ENCODE assay signal across 10 cellular contexts in genomic region chr4:143338313-143338712, GRCh38. TPM values are rescaled to one million over a fixed set of nuclear protein-coding genes. Genes with fewer than 3 reads are reported as not detected.
DNase-seq lines count a peak whose midpoint lies in the region; ATAC-seq and TF ChIP-seq lines count a peak whose summit lies in the region.
"Had no signal": no experiment of that assay in that cellular context is flagged by ENCODE, and none has a peak within 500 bp of the region (broad histone marks: within the 10 kb centered on the region; RNA-seq: fewer than 3 reads in every experiment).

No MANE protein-coding gene starts in this region.

- peak overlapping the region; percentile 88 for H3K4me2 ChIP-seq in OCI-LY3 (ENCODE audit: low read length)

- intact Hi-C loops in esophagus squamous epithelium (cut with DNase I), result loop anchor here (10.0 kb wide), 1 partner anchor 56 kb away; no protein-coding TSS in a partner anchor

- H3K4me1 ChIP-seq in OCI-LY3 (ENCODE audit: low read length) (peaks cover 29% of the 10 kb centered on the region), esophagus squamous epithelium (peaks cover 3 to 55% (median 12%) of the 10 kb centered on the region in 3 donors)

- TF ChIP-seq POLR2A in esophagus squamous epithelium (IDR thresholded peaks at IDR 0.05), result no peak

- no peaks in the 10 kb centered on the region for H3K27me3 Mint-ChIP-seq in osteocyte (ENCODE audit: unreplicated experiment)
- H3K27me3 Mint-ChIP-seq in effector memory CD8-positive, alpha-beta T cell, result peaks cover 44 to 65% of the 10 kb centered on the region in 2 donors

- no peak for ATAC-seq in effector memory CD8-positive, alpha-beta T cell (replicated peaks)
- ATAC-seq in HG02610 (IDR thresholded peaks at IDR 0.05; ENCODE audit: unreplicated experiment), result no peak
- ATAC-seq in GM21576 (IDR thresholded peaks at IDR 0.05; ENCODE audit: unreplicated experiment), result no peak
- ATAC-seq: activated naive CD8-positive, alpha-beta T cell treated with anti-CD3 and anti-CD28 coated beads, Interleukin-2, amount 50 U/mL, for 24 hours had no signal

- H3K4me3 Mint-ChIP-seq in osteocyte (ENCODE audit: unreplicated experiment), result peak overlapping the region; percentile 99
- peak overlapping the region in 1 of 2 donors; percentile 60 for H3K4me3 Mint-ChIP-seq in effector memory CD8-positive, alpha-beta T cell

- H3K4me3 ChIP-seq in AG09309 (ENCODE audit: control insufficient read depth, low read depth, low read length), result peak overlapping the region; percentile 62; the same call in 1 of the 2 replicates
- H3K4me3 ChIP-seq in OCI-LY3 (ENCODE audit: low read length), result peak overlapping the region; percentile 78
- H3K4me3 ChIP-seq in esophagus squamous epithelium, result peak overlapping the region; percentile 73 to 92 (median 84)

- DNase-seq in AG09309 (ENCODE audit: low read depth) (no peak), esophagus squamous epithelium (lab: John Stamatoyannopoulos, UW) (no peak), osteocyte (ENCODE audit: extremely low spot score, unreplicated experiment) (no peak), KG1 (lab: John Stamatoyannopoulos, UW) (no peak)
- DNase-seq in effector memory CD8-positive, alpha-beta T cell, result no peak
- DNase-seq: activated naive CD8-positive, alpha-beta T cell treated with anti-CD3 and anti-CD28 coated beads, Interleukin-2, amount 50 U/mL, for 24 hours; NCI-H1694 treated with DMSO at 0.1 percent for 48 hours had no signal

- H3K9me3 ChIP-seq in OCI-LY3 (ENCODE audit: insufficient read depth, low read length) (no peaks in the 10 kb centered on the region), esophagus squamous epithelium (no peaks in the 10 kb centered on the region)

- no peak overlapping the region for H3K27ac ChIP-seq in OCI-LY3 (ENCODE audit: low read length)
- peak overlapping the region in 2 of 4 donors; percentile 93 to 98 for H3K27ac ChIP-seq in esophagus squamous epithelium

- H3K36me3 Mint-ChIP-seq in osteocyte (ENCODE audit: unreplicated experiment), result peaks cover 3% of the 10 kb centered on the region
- H3K36me3 Mint-ChIP-seq in effector memory CD8-positive, alpha-beta T cell (ENCODE audit: insufficient read depth), result peaks cover 6% of the 10 kb centered on the region

- H3K9me3 Mint-ChIP-seq in osteocyte (ENCODE audit: unreplicated experiment), result no peaks in the 10 kb centered on the region
- H3K9me3 Mint-ChIP-seq in effector memory CD8-positive, alpha-beta T cell, result no peaks in the 10 kb centered on the region
- H3K9me3 Mint-ChIP-seq: activated naive CD8-positive, alpha-beta T cell treated with anti-CD3 and anti-CD28 coated beads, Interleukin-2, amount 50 U/mL, for 24 hours had no signal

- H3K4me1 Mint-ChIP-seq in osteocyte (ENCODE audit: unreplicated experiment), result peaks cover 41% of the 10 kb centered on the region
- peaks cover 0 to 6% of the 10 kb centered on the region in 2 donors for H3K4me1 Mint-ChIP-seq in effector memory CD8-positive, alpha-beta T cell (ENCODE audit: low read depth in 2 of 2)

- H3K27ac Mint-ChIP-seq in osteocyte (ENCODE audit: unreplicated experiment), result peak overlapping the region; percentile 95
- H3K27ac Mint-ChIP-seq in effector memory CD8-positive, alpha-beta T cell, result no peak overlapping the region
- H3K27ac Mint-ChIP-seq: activated naive CD8-positive, alpha-beta T cell treated with anti-CD3 and anti-CD28 coated beads, Interleukin-2, amount 50 U/mL, for 24 hours had no signal

- no peak for TF ChIP-seq CTCF in AG09309 (IDR thresholded peaks at IDR 0.05; ENCODE audit: control insufficient read depth, insufficient read depth, low read depth, low read length, missing control alignments)
- TF ChIP-seq CTCF in OCI-LY3 (IDR thresholded peaks at IDR 0.05; ENCODE audit: low read depth, low read length), result no peak
- no peak for TF ChIP-seq CTCF in esophagus squamous epithelium (IDR thresholded peaks at IDR 0.05)
- TF ChIP-seq CTCF in osteocyte (IDR thresholded peaks at IDR 0.05), result no peak

- no peak overlapping the region for H2AFZ ChIP-seq in OCI-LY3 (ENCODE audit: low read depth, low read length)

- H3K36me3 ChIP-seq in OCI-LY3 (replicated peaks; ENCODE audit: low read depth, low read length), result peaks cover 6% of the 10 kb centered on the region
- H3K36me3 ChIP-seq in esophagus squamous epithelium, result no peaks in the 10 kb centered on the region

- H4K20me1 ChIP-seq in OCI-LY3 (ENCODE audit: insufficient read depth, low read length), result peaks cover 26% of the 10 kb centered on the region

- 17 to 36% methylated on average over 5 of the region's 5 CpGs for WGBS in esophagus squamous epithelium, 2 donors

- H3K9ac ChIP-seq in OCI-LY3 (ENCODE audit: low read length), result peak overlapping the region; percentile 84

- H3K27me3 ChIP-seq in OCI-LY3 (ENCODE audit: low read depth, low read length), result no peaks in the 10 kb centered on the region
- no peaks in the 10 kb centered on the region for H3K27me3 ChIP-seq in esophagus squamous epithelium

- no peaks in the 10 kb centered on the region; the same call in 1 of the 2 replicates for H3K79me2 ChIP-seq in OCI-LY3 (ENCODE audit: low read length)

RNA-seq across cellular contexts. Expression of gene GAB1, which starts 1.6 kb away (rescaled TPM):
- 10 to 100 TPM; 25.7 to 37.6 (median 32.8) TPM for total RNA-seq in esophagus squamous epithelium
- 32.6 and 40.0 TPM in 2 replicates for total RNA-seq in osteocyte
